Comparison of ENCODE assay signal across 9 cellular contexts in genomic region chr7:17301491-17302101, GRCh38. TPM values are rescaled to one million over a fixed set of nuclear protein-coding genes. Genes with fewer than 3 reads are reported as not detected.
DNase-seq lines count a peak whose midpoint lies in the region; ATAC-seq, FAIRE-seq and TF ChIP-seq lines count a peak whose summit lies in the region.
"Had no signal": no experiment of that assay in that cellular context is flagged by ENCODE, and none has a peak within 500 bp of the region (broad histone marks: within the 10 kb centered on the region; RNA-seq: fewer than 3 reads in every experiment).

No MANE protein-coding gene starts in this region.

- peak overlapping the region; percentile 98 for H3K4me3 ChIP-seq in ACC112 (ENCODE audit: low read depth, low read length)
- peak overlapping the region; percentile 77 for H3K4me3 ChIP-seq in RWPE2 (ENCODE audit: severe bottlenecking)
- no peak overlapping the region for H3K4me3 ChIP-seq in K562
- peak overlapping the region; percentile 77 to 88 (median 86) for H3K4me3 ChIP-seq in right lobe of liver

- no peak overlapping the region for H3K4me2 ChIP-seq in K562 (ENCODE audit: insufficient read depth, low read length)

- POLR2A ChIA-PET in K562 (lab: Yijun Ruan, JAX), result no interaction called here

- H3K9me3 ChIP-seq in RWPE2 (ENCODE audit: severe bottlenecking) (no peaks in the 10 kb centered on the region), K562 (replicated peaks; ENCODE audit: control insufficient read depth, insufficient read depth, low read depth, low read length) (no peaks in the 10 kb centered on the region), right lobe of liver (no peaks in the 10 kb centered on the region)

- H3K4me1 ChIP-seq in ACC112 (ENCODE audit: control insufficient read depth, insufficient read depth, low read length, unreplicated experiment) (peaks cover 44% of the 10 kb centered on the region), RWPE2 (ENCODE audit: insufficient read depth, poor library complexity, severe bottlenecking) (peaks cover 57% of the 10 kb centered on the region), K562 (replicated peaks in 1 of 2; ENCODE audit: control insufficient read depth in 2 of 2, insufficient read depth in 2 of 2, low read length in 2 of 2) (no peaks in the 10 kb centered on the region), right lobe of liver (peaks cover 0 to 42% (median 6%) of the 10 kb centered on the region in 4 donors)

- TF ChIP-seq POLR2A in K562 (conservative IDR thresholded peaks at IDR 0.05), result no peak
- TF ChIP-seq POLR2A in right lobe of liver (IDR thresholded peaks at IDR 0.05), result no peak

- TF ChIP-seq EP300 in K562 (IDR thresholded peaks at IDR 0.05; ENCODE audit: low read length), result no peak

- in situ Hi-C loops in K562 (cut with MboI), result no loop called here

- no peaks in the 10 kb centered on the region for H3K36me3 ChIP-seq in ACC112 (ENCODE audit: insufficient read depth, low read length)
- H3K36me3 ChIP-seq in RWPE2 (ENCODE audit: low read depth), result no peaks in the 10 kb centered on the region
- no peaks in the 10 kb centered on the region for H3K36me3 ChIP-seq in K562 (ENCODE audit: control insufficient read depth, insufficient read depth, low read length)
- H3K36me3 ChIP-seq in right lobe of liver, result no peaks in the 10 kb centered on the region

- peaks cover 77% of the 10 kb centered on the region for H3K79me2 ChIP-seq in ACC112 (ENCODE audit: control insufficient read depth, insufficient read depth, low read length, unreplicated experiment)
- H3K79me2 ChIP-seq in K562 (ENCODE audit: control insufficient read depth, insufficient read depth, low read length), result no peaks in the 10 kb centered on the region

- WGBS in K562 (ENCODE audit: insufficient coverage, low coverage, missing lambda C conversion rate), result 7% methylated on average over 2 of the region's 2 CpGs
- WGBS in right lobe of liver (ENCODE audit: insufficient coverage, low coverage, low lambda C conversion rate, missing lambda C conversion rate), result 4% methylated on average over 2 of the region's 2 CpGs

- no peak overlapping the region for H3K9ac ChIP-seq in K562 (ENCODE audit: insufficient read depth in 1 of 2, low read depth in 2 of 2, low read length in 2 of 2)

- H3K27me3 ChIP-seq in ACC112 (ENCODE audit: insufficient read depth, low read length), result no peaks in the 10 kb centered on the region
- no peaks in the 10 kb centered on the region for H3K27me3 ChIP-seq in RWPE2 (ENCODE audit: insufficient read depth, poor library complexity, severe bottlenecking)
- no peaks in the 10 kb centered on the region for H3K27me3 ChIP-seq in K562 (ENCODE audit: control insufficient read depth in 2 of 2, insufficient read depth in 2 of 2, low read length in 2 of 2)
- no peaks in the 10 kb centered on the region for H3K27me3 ChIP-seq in right lobe of liver

- intact Hi-C loops in K562 (cut with micrococcal nuclease), result loop anchor here (5.0 kb wide), 1 partner anchor 314 kb away; no protein-coding TSS in a partner anchor
- intact Hi-C loops in right lobe of liver (cut with DNase I), result loop anchor here (10.0 kb wide), 2 partner anchors 233 to 343 kb away; no protein-coding TSS in a partner anchor

- H3K9me1 ChIP-seq in K562 (ENCODE audit: control insufficient read depth, insufficient read depth, low read length), result no peaks in the 10 kb centered on the region

- no TSS peak for BruUV-seq in K562 (replicated peaks; lab: Mats Ljungman, UMichigan)

- H3K27ac ChIP-seq in ACC112 (ENCODE audit: low read depth, low read length), result peak overlapping the region; percentile 46
- H3K27ac ChIP-seq in RWPE2 (ENCODE audit: poor library complexity, severe bottlenecking), result peak overlapping the region; percentile 67
- H3K27ac ChIP-seq in K562 (ENCODE audit: extremely low read depth, low read depth, low read length), result no peak overlapping the region
- peak overlapping the region; percentile 88 to 96 (median 96) for H3K27ac ChIP-seq in right lobe of liver

- DNase-seq in RWPE2 (ENCODE audit: low spot score) (no peak), K562 (ENCODE audit: extremely low read depth in 1 of 4, low spot score in 3 of 4) (peak; percentile 5 to 37 (median 12)), right lobe of liver (no peak)
- DNase-seq in stimulated activated naive CD8-positive, alpha-beta T cell treated with anti-CD3 and anti-CD28 coated beads, Interleukin-15, Interleukin-2, amounts not matched to agents 100 U/mL and 50 U/mL, for 24 hours, result peak; percentile 57

- CTCF ChIA-PET in K562 (lab: Yijun Ruan, JAX; ENCODE audit: low intra/inter-chr PET ratio), result no interaction called here

- no peaks in the 10 kb centered on the region for H4K20me1 ChIP-seq in K562 (replicated peaks; ENCODE audit: control insufficient read depth, insufficient read depth, low read length)

- ATAC-seq in RWPE2 (ENCODE audit: low read depth), result no peak
- no peak for ATAC-seq in K562
- ATAC-seq in right lobe of liver, result no peak
- no peak for ATAC-seq in stimulated activated naive CD8-positive, alpha-beta T cell treated with anti-CD3 and anti-CD28 coated beads, Interleukin-15, Interleukin-2, amounts not matched to agents 100 U/mL and 50 U/mL, for 24 hours
- no peak for ATAC-seq in GM21423 (IDR thresholded peaks at IDR 0.05; ENCODE audit: unreplicated experiment)
- ATAC-seq in HG03097 (IDR thresholded peaks at IDR 0.05; ENCODE audit: low FRiP score, unreplicated experiment), result no peak
- ATAC-seq: left colon had no signal

- no peak for FAIRE-seq in K562 (lab: Jason Lieb, UNC)

- TF ChIP-seq RAD21 in K562 (CRISPR knock-in tag; conservative IDR thresholded peaks at IDR 0.05 in 1 of 2, IDR thresholded peaks at IDR 0.05 in 1 of 2), result peak in 1 of 2 experiments; percentile 50; a peak in 3 of 4 replicates

- H2AFZ ChIP-seq in ACC112 (ENCODE audit: low read length, unreplicated experiment), result no peak overlapping the region
- H2AFZ ChIP-seq in K562 (ENCODE audit: low read depth, low read length), result no peak overlapping the region

- peak; percentile 45 for TF ChIP-seq CTCF in GM12873 (IDR thresholded peaks at IDR 0.05; ENCODE audit: insufficient read depth, low read depth, low read length, missing control alignments)
- TF ChIP-seq CTCF in RWPE2 (IDR thresholded peaks at IDR 0.05; ENCODE audit: poor library complexity, severe bottlenecking), result peak; percentile 88
- 0 out of 6 replicates have a peak, but pooled peaks of 1 of the 3 experiments have one; percentile 26 for TF ChIP-seq CTCF in K562 (IDR thresholded peaks at IDR 0.05 in 2 of 3, conservative IDR thresholded peaks at IDR 0.05 in 1 of 3; ENCODE audit: insufficient read depth in 2 of 3, low read depth in 1 of 3, low read length in 3 of 3)
- TF ChIP-seq CTCF in right lobe of liver (IDR thresholded peaks at IDR 0.05), result peak; percentile 54 to 69 (median 65)

TF ChIP-seq in K562, 482 proteins besides CTCF, POLR2A, EP300 and RAD21 (continues in another document):
- TF ChIP-seq BACH1 (tag; IDR thresholded peaks at IDR 0.05) (no peak), CTCFL (IDR thresholded peaks at IDR 0.05; ENCODE audit: borderline replicate concordance, insufficient read depth, low read depth, low read length, poor library complexity, severe bottlenecking) (no peak), FIP1L1 (IDR thresholded peaks at IDR 0.05; ENCODE audit: low read depth, low read length, poor library complexity, severe bottlenecking) (no peak), TBP (optimal IDR thresholded peaks at IDR 0.05; ENCODE audit: low read depth, low read length) (no peak), KDM5B (IDR thresholded peaks at IDR 0.05; ENCODE audit: insufficient replicate concordance, low read depth, low read length) (no peak), HOXB6 (CRISPR knock-in tag; IDR thresholded peaks at IDR 0.05; ENCODE audit: borderline replicate concordance) (no peak), SIX5 (IDR thresholded peaks at IDR 0.05; ENCODE audit: borderline replicate concordance in 1 of 2, insufficient read depth in 1 of 2, low read depth in 1 of 2, low read length in 2 of 2) (no peak), POU5F1 (IDR thresholded peaks at IDR 0.05; ENCODE audit: borderline replicate concordance, low read depth, low read length, partially characterized antibody) (no peak), PHTF2 (CRISPR knock-in tag; IDR thresholded peaks at IDR 0.05) (no peak), SPI1 (IDR thresholded peaks at IDR 0.05; ENCODE audit: borderline replicate concordance, low read depth, low read length) (no peak)

RNA-seq across cellular contexts. Expression of gene AHR, which starts 3.1 kb away (rescaled TPM):
- total RNA-seq in K562 (2011; cell fraction: chromatin; rRNA removed; ENCODE audit: low replicate concordance), result not detected in 2 replicates
- total RNA-seq in K562 (2011; cell fraction: nucleolus; rRNA removed), result not detected in 2 replicates
- total RNA-seq in K562 (2011; cell fraction: nucleoplasm; rRNA removed), result not detected in 2 replicates
- total RNA-seq in K562 (2014; rRNA removed) (under 0.01 TPM in 1 of 2 replicates, not detected in the other), K562 (2014; rRNA removed; fragmentation: Illumina TruSeq; extraction: Trizol) (not detected in 2 replicates), K562 (2015; rRNA removed; fragmentation: Illumina TruSeq; extraction: Trizol) (not detected in 2 replicates), K562 (2021) (0.16 and 0.25 TPM in 2 replicates), right lobe of liver (10 to 100 TPM; 31.2 to 67.9 (median 41.0) TPM)
- polyA plus RNA-seq in K562 (2011; rRNA removed) (not detected in 2 replicates), K562 (2014; fragmentation: Illumina TruSeq; extraction: Trizol) (not detected in 2 replicates), K562 (2014; fragmentation: Nextera tagmentation; extraction: Ambion mirVana) (not detected), K562 (2014; rRNA removed) (not detected in 2 replicates)
- polyA plus RNA-seq in K562 (2011; cell fraction: cytosol; rRNA removed), result not detected in 2 replicates
- not detected in 2 replicates for polyA plus RNA-seq in K562 (2011; cell fraction: nucleus; rRNA removed)
- 0.01 TPM in 1 of 2 replicates, not detected in the other for polyA plus RNA-seq in K562 (2012)
- polyA minus RNA-seq in K562 (2011; rRNA and poly(A)+ RNA removed), result not detected in 2 replicates
- polyA minus RNA-seq in K562 (2011; cell fraction: cytosol; rRNA and poly(A)+ RNA removed), result not detected in 2 replicates
- polyA minus RNA-seq in K562 (2011; cell fraction: nucleus; rRNA and poly(A)+ RNA removed), result 0.13 TPM in 1 of 2 replicates, not detected in the other

Comparison
In these comparisons a context has a peak if more than half of its experiments do, and no peak if none do; other contexts are left out.
1. DNase-seq: peak in K562 (4 of 4) and stimulated activated naive CD8-positive, alpha-beta T cell treated with anti-CD3 and anti-CD28 coated beads, Interleukin-15, Interleukin-2, amounts not matched to agents 100 U/mL and 50 U/mL, for 24 hours (single experiment); none in RWPE2 (single experiment) and right lobe of liver (0 of 3).
2. RNA of gene AHR, which starts 3.1 kb away (total RNA-seq): 31.2 to 67.9 TPM in right lobe of liver; under 0.01 to 0.25 TPM in K562; every median in the first group is over 10 times any median in the second.